ENCODE assay signal across 8 cellular contexts in the genomic region with DNA sequence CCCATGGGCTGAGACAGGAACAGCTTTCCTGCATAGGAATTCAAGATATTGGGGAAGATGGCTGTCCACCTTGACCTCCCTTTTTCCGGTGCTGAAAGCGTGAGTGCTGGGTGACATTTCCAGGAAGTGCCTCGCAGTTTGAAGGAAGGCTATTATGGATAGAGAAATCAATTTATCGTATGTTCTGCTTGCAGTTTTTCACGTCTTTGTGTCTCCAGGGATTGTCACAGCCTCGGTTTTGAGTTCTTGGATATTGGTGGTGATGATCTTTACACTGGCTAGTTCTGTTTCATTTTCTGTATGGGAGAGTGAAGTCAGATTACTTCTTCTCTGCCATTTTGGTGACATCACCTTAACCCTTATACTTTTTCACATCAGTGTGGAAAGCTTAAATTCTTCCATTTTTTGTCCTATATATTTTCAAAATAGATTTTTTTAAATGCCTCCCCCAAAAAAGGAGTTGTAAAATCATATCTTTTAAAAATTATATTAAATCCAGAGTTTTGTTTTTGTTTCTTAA.
DNase-seq lines count a peak whose midpoint lies in the region; ATAC-seq and TF ChIP-seq lines count a peak whose summit lies in the region.

No MANE protein-coding gene starts in this region.

- H3K4me1 ChIP-seq in DND-41 (ENCODE audit: insufficient read depth, low read length): peaks cover 7% of the 10 kb centered on the region

- peaks cover 6% of the 10 kb centered on the region for H3K9me3 ChIP-seq in DND-41 (ENCODE audit: insufficient read depth, low read length, severe bottlenecking)

- no peaks in the 10 kb centered on the region for H3K27me3 ChIP-seq in DND-41 (ENCODE audit: insufficient read depth, low read length, poor library complexity)

- no peaks in the 10 kb centered on the region for H4K20me1 ChIP-seq in DND-41 (ENCODE audit: insufficient read depth, low read length)

- DNase-seq in DND-41 (no peak), epithelial cell of proximal tubule (ENCODE audit: low read depth) (no peak), GDM1 (lab: John Stamatoyannopoulos, UW) (no peak), T-helper 9 cell (no peak), NCI-H526 treated with DMSO at 0.1 percent for 48 hours (lab: John Stamatoyannopoulos, UW) (no peak), NCI-H2107 treated with DMSO at 0.1 percent for 48 hours (lab: John Stamatoyannopoulos, UW; ENCODE audit: unreplicated experiment) (no peak)

- no peaks in the 10 kb centered on the region for H3K79me2 ChIP-seq in DND-41 (ENCODE audit: insufficient read depth, low read length)

- peak overlapping the region; percentile 56 for H2AFZ ChIP-seq in DND-41 (ENCODE audit: low read depth, low read length)

- peak overlapping the region; percentile 58 for H3K4me2 ChIP-seq in DND-41 (ENCODE audit: insufficient read depth, low read length)

- H3K36me3 ChIP-seq in DND-41 (ENCODE audit: insufficient read depth, low read length): no peaks in the 10 kb centered on the region

- ATAC-seq in DND-41 (ENCODE audit: insufficient read depth, low read depth) (peak; percentile 23; the same call in 1 of the 3 replicates), GM19463 (IDR thresholded peaks at IDR 0.05; ENCODE audit: unreplicated experiment) (peak; percentile 50), HG03432 (IDR thresholded peaks at IDR 0.05; ENCODE audit: unreplicated experiment) (peak; percentile 59)

- H3K9ac ChIP-seq in DND-41 (ENCODE audit: low read depth, low read length): no peak overlapping the region

- TF ChIP-seq CTCF in DND-41 (IDR thresholded peaks at IDR 0.05; ENCODE audit: borderline replicate concordance, extremely low read depth, low read length, poor library complexity, severe bottlenecking): no peak
- TF ChIP-seq CTCF in epithelial cell of proximal tubule (conservative IDR thresholded peaks at IDR 0.05; ENCODE audit: low read depth, low read length): no peak

- H3K4me3 ChIP-seq in DND-41 (ENCODE audit: low read depth in 1 of 2, low read length in 2 of 2) (peak overlapping the region in 1 of 2 experiments; percentile 33; a peak in 2 of 4 replicates), epithelial cell of proximal tubule (ENCODE audit: low read depth, low read length) (peak overlapping the region; percentile 33)

- H3K27ac ChIP-seq in DND-41 (ENCODE audit: low read length): peak overlapping the region; percentile 56
